In the genomic region with DNA sequence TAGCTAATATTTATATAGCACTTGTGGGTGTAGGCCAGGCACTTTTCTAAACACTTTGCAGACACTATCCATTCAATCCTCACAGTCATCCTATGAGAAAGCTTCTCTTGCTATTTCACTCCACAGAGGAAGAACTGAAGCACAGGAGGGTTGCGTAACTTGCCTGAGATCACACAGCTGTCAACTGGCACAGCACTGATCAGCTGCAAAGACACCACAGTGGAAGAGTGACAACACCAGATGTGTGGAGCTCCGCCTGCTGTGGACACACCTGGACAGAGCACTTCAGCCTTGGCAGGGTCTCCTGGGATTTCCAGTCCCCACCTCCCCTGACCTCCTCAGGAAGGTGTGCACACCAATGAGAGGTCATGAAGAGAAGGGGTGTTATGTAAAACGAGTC, we compare ENCODE assay signal across 17 cellular contexts. TPM values are rescaled to one million over a fixed set of nuclear protein-coding genes. Genes with fewer than 3 reads are reported as not detected.
A peak's percentile ranks its signal among the peaks of the same experiment; 100 is the strongest.
DNase-seq lines count a peak whose midpoint lies in the region; FAIRE-seq and TF ChIP-seq lines count a peak whose summit lies in the region.
"Had no signal": no experiment of that assay in that cellular context is flagged by ENCODE, and none has a peak within 500 bp of the region (broad histone marks: within the 10 kb centered on the region; RNA-seq: fewer than 3 reads in every experiment).

No MANE protein-coding gene starts in this region.

- no peak for FAIRE-seq in GM12892 (lab: Jason Lieb, UNC)

- TF ChIP-seq CTCF in AG10803 (conservative IDR thresholded peaks at IDR 0.05; ENCODE audit: low read length) (no peak), HL-60 (IDR thresholded peaks at IDR 0.05; ENCODE audit: insufficient read depth, low read length) (no peak), fibroblast of pulmonary artery (IDR thresholded peaks at IDR 0.05; ENCODE audit: low read length, missing control alignments) (no peak)

- peak; percentile 17 for DNase-seq in AG10803 (ENCODE audit: low read depth)
- DNase-seq in HL-60 (ENCODE audit: low read depth in 1 of 2, low spot score in 1 of 2), result peak; percentile 50 to 81
- peak; percentile 51 for DNase-seq in RPMI8226
- peak; percentile 46 for DNase-seq in fibroblast of pulmonary artery (ENCODE audit: low read depth)
- DNase-seq in mucosa of gallbladder (ENCODE audit: low spot score), result no peak
- DNase-seq in GM12892 (ENCODE audit: insufficient read length), result no peak
- no peak for DNase-seq in GDM1 (lab: John Stamatoyannopoulos, UW)
- no peak for DNase-seq in SHP77 treated with DMSO at 0.1 percent for 48 hours (lab: John Stamatoyannopoulos, UW)
- DNase-seq: CD8-positive, alpha-beta T cell; effector CD8-positive, alpha-beta T cell; left colon; NCI-H1436 treated with DMSO at 0.1 percent for 48 hours; uterus had no signal

- H3K27me3 ChIP-seq in HL-60 (ENCODE audit: insufficient read depth, poor library complexity, severe bottlenecking), result no peaks in the 10 kb centered on the region
- H3K27me3 ChIP-seq: adrenal gland, SJCRH30, uterus had no signal

- no peak overlapping the region for H3K4me3 ChIP-seq in AG10803 (ENCODE audit: low read length)
- no peak overlapping the region for H3K4me3 ChIP-seq in HL-60 (replicated peaks; ENCODE audit: insufficient read depth, low read length)
- no peak overlapping the region for H3K4me3 ChIP-seq in fibroblast of pulmonary artery (replicated peaks; ENCODE audit: low read depth, low read length)
- H3K4me3 ChIP-seq: adrenal gland, GM23338, SJCRH30, uterus had no signal

- TF ChIP-seq POLR2A in GM12892 (IDR thresholded peaks at IDR 0.05; ENCODE audit: low read depth, low read length), result no peak

- no peak overlapping the region for H3K27ac ChIP-seq in HL-60 (replicated peaks)
- H3K27ac ChIP-seq: adrenal gland, KMS-11, SJCRH30, uterus had no signal

RNA-seq across cellular contexts. Expression of a gene that starts 13.3 kb away (rescaled TPM):
- 15.7 TPM for total RNA-seq in mucosa of gallbladder
- polyA plus RNA-seq in GM12892 (2012; ENCODE audit: missing spikeins), result 15.7 TPM

RNA-seq across cellular contexts. Expression of a gene that starts 54.1 kb away (rescaled TPM):
- 17.7 TPM for total RNA-seq in mucosa of gallbladder
- 11.5 TPM for polyA plus RNA-seq in GM12892 (2012; ENCODE audit: missing spikeins)

Comparison
In these comparisons a context has a peak if more than half of its experiments do, and no peak if none do; other contexts are left out.
1. DNase-seq: peak in AG10803 (single experiment), HL-60 (2 of 2), RPMI8226 (single experiment) and fibroblast of pulmonary artery (single experiment); none in mucosa of gallbladder (single experiment), GM12892 (single experiment), GDM1 (single experiment) and SHP77 treated with DMSO at 0.1 percent for 48 hours (single experiment).